ENCODE assay signal across 14 cellular contexts in the genomic region with DNA sequence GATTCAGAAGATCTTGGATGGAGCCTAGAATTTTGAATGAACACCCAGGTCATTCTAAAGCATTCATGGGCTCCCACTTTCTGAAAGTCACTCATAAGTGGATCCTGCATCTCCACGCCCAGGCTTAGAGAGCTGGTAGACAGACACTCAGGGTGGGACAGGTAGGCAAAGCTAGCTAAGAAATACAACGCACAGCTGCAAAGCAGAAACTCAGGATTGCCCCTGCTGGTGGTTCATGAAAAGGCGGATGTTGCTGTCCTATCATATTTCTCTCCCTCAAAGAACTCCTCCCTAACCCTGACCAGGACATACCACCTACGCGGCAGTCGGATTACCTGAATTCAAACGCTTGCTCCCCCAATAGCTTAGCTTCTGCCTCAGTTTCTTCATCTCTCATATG.
DNase-seq lines count a peak whose midpoint lies in the region; TF ChIP-seq lines count a peak whose summit lies in the region.
"Had no signal": no experiment of that assay in that cellular context is flagged by ENCODE, and none has a peak within 500 bp of the region (broad histone marks: within the 10 kb centered on the region; RNA-seq: fewer than 3 reads in every experiment).

No MANE protein-coding gene starts in this region.

- H3K9me3 ChIP-seq in A673 (ENCODE audit: low read depth, low read length, poor library complexity, severe bottlenecking), result no peaks in the 10 kb centered on the region
- H3K9me3 ChIP-seq: neutrophil, suprapubic skin had no signal

- peak; percentile 59 for TF ChIP-seq CTCF in A673 (conservative IDR thresholded peaks at IDR 0.05; ENCODE audit: low read depth, low read length)
- peak; percentile 63 for TF ChIP-seq CTCF in GM12873 (IDR thresholded peaks at IDR 0.05; ENCODE audit: insufficient read depth, low read depth, low read length, missing control alignments)
- TF ChIP-seq CTCF in fibroblast of the aortic adventitia (IDR thresholded peaks at IDR 0.05; ENCODE audit: insufficient read depth, low read length), result peak; percentile 32

- no peaks in the 10 kb centered on the region for H3K9me3 Mint-ChIP-seq in activated CD4-positive, alpha-beta memory T cell treated with anti-CD3 and anti-CD28 coated beads, Interleukin-2, amount 10 ng/mL, durations not matched to agents 7 days and 5 days
- H3K9me3 Mint-ChIP-seq: activated T-helper 17 cell treated with anti-CD3 and anti-CD28 coated beads, Interleukin-2, amount 50 U/mL, for 72 hours; T-helper 2 cell treated with Interferon-gamma antibody and Interleukin-4, amounts not matched to agents 5 μg/mL and 100 μg/mL, for 36 hours had no signal

- H3K27ac ChIP-seq in A673 (ENCODE audit: low read depth, low read length, poor library complexity, severe bottlenecking), result no peak overlapping the region
- H3K27ac ChIP-seq: neutrophil, suprapubic skin had no signal

- POLR2A ChIA-PET in A673 (lab: Charles Lee; ENCODE audit: low non-redundant PET), result no interaction called here
- POLR2A ChIA-PET in activated CD4-positive, alpha-beta memory T cell treated with anti-CD3 and anti-CD28 coated beads, Interleukin-2, amount 10 ng/mL, durations not matched to agents 7 days and 5 days (lab: Charles Lee), result no interaction called here

- H3K36me3 ChIP-seq in A673 (ENCODE audit: insufficient read depth, low read length, poor library complexity, severe bottlenecking), result no peaks in the 10 kb centered on the region
- H3K36me3 ChIP-seq: neutrophil, suprapubic skin had no signal

- CTCF ChIA-PET in A673 (lab: Charles Lee), result no interaction called here
- CTCF ChIA-PET in activated CD4-positive, alpha-beta memory T cell treated with anti-CD3 and anti-CD28 coated beads, Interleukin-2, amount 10 ng/mL, durations not matched to agents 7 days and 5 days (lab: Charles Lee), result interaction anchor here (1.6 kb wide), 1 partner anchor 9 kb away, joined by 5 read pairs; no protein-coding TSS in a partner anchor

- no peak overlapping the region for H3K27ac Mint-ChIP-seq in activated CD4-positive, alpha-beta memory T cell treated with anti-CD3 and anti-CD28 coated beads, Interleukin-2, amount 10 ng/mL, durations not matched to agents 7 days and 5 days
- H3K27ac Mint-ChIP-seq: activated T-helper 17 cell treated with anti-CD3 and anti-CD28 coated beads, Interleukin-2, amount 50 U/mL, for 72 hours; T-helper 2 cell treated with Interferon-gamma antibody and Interleukin-4, amounts not matched to agents 5 μg/mL and 100 μg/mL, for 36 hours had no signal

- no peaks in the 10 kb centered on the region for H3K4me1 ChIP-seq in A673 (ENCODE audit: insufficient read depth, low read length, poor library complexity, severe bottlenecking)

- H3K27me3 Mint-ChIP-seq in activated CD4-positive, alpha-beta memory T cell treated with anti-CD3 and anti-CD28 coated beads, Interleukin-2, amount 10 ng/mL, durations not matched to agents 7 days and 5 days, result peaks cover 7% of the 10 kb centered on the region

- H3K4me3 Mint-ChIP-seq in activated CD4-positive, alpha-beta memory T cell treated with anti-CD3 and anti-CD28 coated beads, Interleukin-2, amount 10 ng/mL, durations not matched to agents 7 days and 5 days, result no peak overlapping the region
- H3K4me3 Mint-ChIP-seq: activated T-helper 17 cell treated with anti-CD3 and anti-CD28 coated beads, Interleukin-2, amount 50 U/mL, for 72 hours; T-helper 2 cell treated with Interferon-gamma antibody and Interleukin-4, amounts not matched to agents 5 μg/mL and 100 μg/mL, for 36 hours had no signal

- BruUV-seq in A673 (replicated peaks; lab: Mats Ljungman, UMichigan), result no TSS peak

- intact Hi-C loops in A673 (cut with micrococcal nuclease; ENCODE audit: unreplicated experiment) (no loop called here), head of caudate nucleus (cut with DNase I) (no loop called here)

- H3K4me1 Mint-ChIP-seq in activated CD4-positive, alpha-beta memory T cell treated with anti-CD3 and anti-CD28 coated beads, Interleukin-2, amount 10 ng/mL, durations not matched to agents 7 days and 5 days, result peaks cover 1% of the 10 kb centered on the region
- H3K4me1 Mint-ChIP-seq: activated T-helper 17 cell treated with anti-CD3 and anti-CD28 coated beads, Interleukin-2, amount 50 U/mL, for 72 hours had no signal

- no peaks in the 10 kb centered on the region for H3K27me3 ChIP-seq in A673 (replicated peaks; ENCODE audit: insufficient read depth, low read depth, low read length, poor library complexity)
- H3K27me3 ChIP-seq: neutrophil, suprapubic skin had no signal

- H3K4me3 ChIP-seq in A673 (ENCODE audit: low read depth, low read length, poor library complexity, severe bottlenecking) (no peak overlapping the region), fibroblast of the aortic adventitia (ENCODE audit: low read depth, low read length) (no peak overlapping the region)
- H3K4me3 ChIP-seq: suprapubic skin had no signal

- DNase-seq in A673 (ENCODE audit: low spot score) (peak; percentile 24), RPMI8226 (peak; percentile 5), fibroblast of the aortic adventitia (ENCODE audit: low read depth) (no peak), UCSD-AML1 (lab: John Stamatoyannopoulos, UW; ENCODE audit: unreplicated experiment) (no peak), head of caudate nucleus (no peak), activated T-cell treated with anti-CD3 and anti-CD28 coated beads for 4 hours (no peak)
- no peak for DNase-seq in activated CD4-positive, alpha-beta memory T cell treated with anti-CD3 and anti-CD28 coated beads, Interleukin-2, amount 10 ng/mL, durations not matched to agents 7 days and 5 days
- DNase-seq: dermis blood vessel endothelial cell, NCI-H446 treated with DMSO at 0.1 percent for 48 hours had no signal

- no peaks in the 10 kb centered on the region for H3K36me3 Mint-ChIP-seq in activated CD4-positive, alpha-beta memory T cell treated with anti-CD3 and anti-CD28 coated beads, Interleukin-2, amount 10 ng/mL, durations not matched to agents 7 days and 5 days (ENCODE audit: low read depth)

Comparison
In these comparisons a context has a peak if more than half of its experiments do, and no peak if none do; other contexts are left out.
1. DNase-seq: peak in A673 (single experiment) and RPMI8226 (single experiment); none in fibroblast of the aortic adventitia (single experiment), UCSD-AML1 (single experiment), head of caudate nucleus (0 of 42), activated T-cell treated with anti-CD3 and anti-CD28 coated beads for 4 hours (single experiment) and activated CD4-positive, alpha-beta memory T cell treated with anti-CD3 and anti-CD28 coated beads, Interleukin-2, amount 10 ng/mL, durations not matched to agents 7 days and 5 days (single experiment).
2. Peak in every context shown above with its lines, with median percentiles within 50 percentile points of each other: CTCF ChIP-seq.